In genomic region chr7:103336781-103337180, GRCh38 we compare ENCODE assay signal across 19 cellular contexts.
"Had no signal": no experiment of that assay in that cellular context is flagged by ENCODE, and none has a peak within 500 bp of the region (broad histone marks: within the 10 kb centered on the region; RNA-seq: fewer than 3 reads in every experiment).

No MANE protein-coding gene starts in this region.

- H3K36me3 ChIP-seq: colonic mucosa had no signal

- ATAC-seq: activated CD4-positive, alpha-beta T cell treated with anti-CD3 and anti-CD28 coated beads for 36 hours; activated naive CD8-positive, alpha-beta T cell treated with anti-CD3 and anti-CD28 coated beads, Interleukin-2, amount 50 U/mL, for 24 hours; gastrocnemius medialis; WTC11 had no signal

- H3K27me3 ChIP-seq: colonic mucosa, gastrocnemius medialis, sigmoid colon, spleen, thyroid gland had no signal

- FAIRE-seq: kidney had no signal

- H3K4me3 ChIP-seq: colonic mucosa, gastrocnemius medialis, left ventricle myocardium inferior, sigmoid colon, spleen, thyroid gland had no signal

- H3K4me1 ChIP-seq: colonic mucosa, gastrocnemius medialis, thyroid gland had no signal

- H3K9me3 ChIP-seq: colonic mucosa, gastrocnemius medialis, left ventricle myocardium inferior, sigmoid colon, spleen, thyroid gland had no signal

- DNase-seq: activated CD4-positive, alpha-beta T cell treated with anti-CD3 and anti-CD28 coated beads for 36 hours; activated CD4-positive, alpha-beta T cell treated with anti-CD3 and anti-CD28 coated beads, Interleukin-2, amount 50 U/mL, for 48 hours; activated naive CD8-positive, alpha-beta T cell treated with anti-CD3 and anti-CD28 coated beads, Interleukin-2, amount 50 U/mL, for 24 hours; anterior cingulate cortex; central memory CD4-positive, alpha-beta T cell; colonic mucosa; gastrocnemius medialis; head of caudate nucleus; kidney; left ventricle myocardium inferior; mammary epithelial cell; midbrain; nephron progenitor cell; nucleus accumbens; sigmoid colon; spleen; stimulated activated naive CD4-positive, alpha-beta T cell; thyroid gland had no signal

- H3K27ac ChIP-seq: colonic mucosa, gastrocnemius medialis, left ventricle myocardium inferior, sigmoid colon, spleen, thyroid gland had no signal
